15 cellular contexts compared by ENCODE assay signal in genomic region chr6:31877651-31878161, GRCh38. TPM values are rescaled to one million over a fixed set of nuclear protein-coding genes. Genes with fewer than 3 reads are reported as not detected.
DNase-seq lines count a peak whose midpoint lies in the region; ATAC-seq, FAIRE-seq and TF ChIP-seq lines count a peak whose summit lies in the region.
"Had no signal": no experiment of that assay in that cellular context is flagged by ENCODE, and none has a peak within 500 bp of the region (broad histone marks: within the 10 kb centered on the region; RNA-seq: fewer than 3 reads in every experiment).

No MANE protein-coding gene starts in this region.

- peaks cover 4% of the 10 kb centered on the region for H3K4me1 Mint-ChIP-seq in endothelial cell (ENCODE audit: unreplicated experiment)

- no peaks in the 10 kb centered on the region for H3K9me3 ChIP-seq in right atrium auricular region
- H3K9me3 ChIP-seq in mucosa of descending colon = no peaks in the 10 kb centered on the region
- no peaks in the 10 kb centered on the region for H3K9me3 ChIP-seq in upper lobe of right lung
- H3K9me3 ChIP-seq in tibial artery = no peaks in the 10 kb centered on the region

- TF ChIP-seq CTCF in right atrium auricular region (IDR thresholded peaks at IDR 0.05) (no peak), VCaP (conservative IDR thresholded peaks at IDR 0.05) (no peak), mucosa of descending colon (IDR thresholded peaks at IDR 0.05) (no peak), upper lobe of right lung (IDR thresholded peaks at IDR 0.05) (no peak), endothelial cell (IDR thresholded peaks at IDR 0.05; ENCODE audit: unreplicated experiment) (no peak), tibial artery (IDR thresholded peaks at IDR 0.05) (no peak)

- peaks cover 6% of the 10 kb centered on the region for H3K27me3 Mint-ChIP-seq in endothelial cell (ENCODE audit: unreplicated experiment)
- H3K27me3 Mint-ChIP-seq: activated CD8-positive, alpha-beta T cell treated with anti-CD3 and anti-CD28 coated beads for 36 hours; naive thymus-derived CD4-positive, alpha-beta T cell had no signal

- H3K4me1 ChIP-seq in right atrium auricular region = no peaks in the 10 kb centered on the region
- peaks cover 32% of the 10 kb centered on the region for H3K4me1 ChIP-seq in mucosa of descending colon (ENCODE audit: low read depth)
- no peaks in the 10 kb centered on the region for H3K4me1 ChIP-seq in upper lobe of right lung
- no peaks in the 10 kb centered on the region for H3K4me1 ChIP-seq in tibial artery

- H3K36me3 Mint-ChIP-seq in endothelial cell (ENCODE audit: low read depth, unreplicated experiment) = peaks cover 8% of the 10 kb centered on the region

- peak; percentile 20 for DNase-seq in Right ventricle myocardium inferior (ENCODE audit: missing footprints)
- DNase-seq in right atrium auricular region (ENCODE audit: low spot score) = no peak
- DNase-seq in mucosa of descending colon = peak; percentile 91 to 93 (median 92)
- DNase-seq in upper lobe of right lung = peak; percentile 80
- no peak for DNase-seq in urothelium cell line (ENCODE audit: low spot score)
- DNase-seq in endothelial cell (ENCODE audit: low spot score) = no peak
- DNase-seq in tibial artery = no peak
- DNase-seq: activated CD8-positive, alpha-beta T cell treated with anti-CD3 and anti-CD28 coated beads for 36 hours; activated naive CD4-positive, alpha-beta T cell treated with anti-CD3 and anti-CD28 coated beads, Interleukin-2, amount 10 ng/mL, durations not matched to agents 7 days and 5 days; KBM-7; naive thymus-derived CD4-positive, alpha-beta T cell; NCI-H1930; stimulated activated CD4-positive, alpha-beta T cell treated with anti-CD3 and anti-CD28 coated beads, Interleukin-15, amount 100 ng/mL, for 24 hours had no signal

- H3K36me3 ChIP-seq in right atrium auricular region = peaks cover 30% of the 10 kb centered on the region
- peaks cover 8% of the 10 kb centered on the region for H3K36me3 ChIP-seq in mucosa of descending colon (ENCODE audit: low read depth)
- peaks cover 30% of the 10 kb centered on the region for H3K36me3 ChIP-seq in upper lobe of right lung
- H3K36me3 ChIP-seq in tibial artery = peaks cover 28 to 33% (median 31%) of the 10 kb centered on the region in 3 donors

- H3K27me3 ChIP-seq in right atrium auricular region (no peaks in the 10 kb centered on the region), upper lobe of right lung (no peaks in the 10 kb centered on the region), tibial artery (no peaks in the 10 kb centered on the region)

- H3K4me3 Mint-ChIP-seq in endothelial cell (ENCODE audit: unreplicated experiment) = no peak overlapping the region
- H3K4me3 Mint-ChIP-seq: activated CD8-positive, alpha-beta T cell treated with anti-CD3 and anti-CD28 coated beads for 36 hours; activated naive CD4-positive, alpha-beta T cell treated with anti-CD3 and anti-CD28 coated beads, Interleukin-2, amount 10 ng/mL, durations not matched to agents 7 days and 5 days; naive thymus-derived CD4-positive, alpha-beta T cell had no signal

- intact Hi-C loops in Right ventricle myocardium inferior (cut with DNase I) (no loop called here), mucosa of descending colon (cut with DNase I, micrococcal nuclease) (no loop called here), upper lobe of right lung (cut with DNase I) (no loop called here), tibial artery (cut with DNase I; ENCODE audit: low total_unique reads) (no loop called here)

- FAIRE-seq in urothelium cell line (lab: Jason Lieb, UNC) = no peak
- FAIRE-seq: colon had no signal

- no peaks in the 10 kb centered on the region for H3K9me3 Mint-ChIP-seq in endothelial cell (ENCODE audit: unreplicated experiment)
- H3K9me3 Mint-ChIP-seq: activated CD8-positive, alpha-beta T cell treated with anti-CD3 and anti-CD28 coated beads for 36 hours; activated naive CD4-positive, alpha-beta T cell treated with anti-CD3 and anti-CD28 coated beads, Interleukin-2, amount 10 ng/mL, durations not matched to agents 7 days and 5 days; naive thymus-derived CD4-positive, alpha-beta T cell had no signal

- no peak for ATAC-seq in Right ventricle myocardium inferior
- ATAC-seq in mucosa of descending colon = peak; percentile 87
- peak; percentile 84 for ATAC-seq in upper lobe of right lung
- ATAC-seq: activated CD8-positive, alpha-beta T cell treated with anti-CD3 and anti-CD28 coated beads for 36 hours; naive thymus-derived CD4-positive, alpha-beta T cell had no signal

- H3K27ac ChIP-seq in right atrium auricular region (no peak overlapping the region), VCaP (peak overlapping the region; percentile 99), upper lobe of right lung (peak overlapping the region; percentile 26), tibial artery (no peak overlapping the region)

- H3K27ac Mint-ChIP-seq in endothelial cell (ENCODE audit: unreplicated experiment) = no peak overlapping the region
- H3K27ac Mint-ChIP-seq: activated CD8-positive, alpha-beta T cell treated with anti-CD3 and anti-CD28 coated beads for 36 hours had no signal

- no peak overlapping the region for H3K4me3 ChIP-seq in right atrium auricular region
- peak overlapping the region; percentile 42 for H3K4me3 ChIP-seq in mucosa of descending colon
- H3K4me3 ChIP-seq in upper lobe of right lung = peak overlapping the region; percentile 39
- no peak overlapping the region for H3K4me3 ChIP-seq in tibial artery

RNA-seq across cellular contexts. Expression of gene SLC44A4, which starts 1.1 kb away (rescaled TPM):
- total RNA-seq in Right ventricle myocardium inferior = not detected
- not detected for total RNA-seq in right atrium auricular region
- total RNA-seq in mucosa of descending colon = 100 to 1,000 TPM; 332 to 795 (median 740) TPM
- 23.1 TPM for total RNA-seq in upper lobe of right lung
- total RNA-seq in endothelial cell (ENCODE audit: unreplicated experiment) = 1.6 TPM
- total RNA-seq: activated CD8-positive, alpha-beta T cell treated with anti-CD3 and anti-CD28 coated beads for 36 hours; naive thymus-derived CD4-positive, alpha-beta T cell had no signal

RNA-seq across cellular contexts. Expression of gene NEU1, which starts 15.1 kb away (rescaled TPM):
- 25.6 TPM for total RNA-seq in Right ventricle myocardium inferior
- 10 to 100 TPM; 28.0 to 37.7 TPM for total RNA-seq in right atrium auricular region
- total RNA-seq in mucosa of descending colon = 10 to 100 TPM; 44.0 to 65.7 (median 45.0) TPM
- 81.0 TPM for total RNA-seq in upper lobe of right lung
- total RNA-seq in endothelial cell (ENCODE audit: unreplicated experiment) = 31.9 TPM

RNA-seq across cellular contexts. Expression of gene EHMT2, which starts 19.8 kb away (rescaled TPM):
- 16.8 TPM for total RNA-seq in Right ventricle myocardium inferior
- 10 to 100 TPM; 10.5 to 19.1 TPM for total RNA-seq in right atrium auricular region
- 10 to 100 TPM; 29.6 to 50.1 (median 36.4) TPM for total RNA-seq in mucosa of descending colon
- total RNA-seq in upper lobe of right lung = 36.0 TPM
- 53.4 TPM for total RNA-seq in endothelial cell (ENCODE audit: unreplicated experiment)

RNA-seq across cellular contexts. Expression of gene ZBTB12, which starts 24.2 kb away (rescaled TPM):
- 3.2 TPM for total RNA-seq in Right ventricle myocardium inferior
- under 1 TPM; 0.47 to 0.52 TPM for total RNA-seq in right atrium auricular region
- total RNA-seq in mucosa of descending colon = 1 to 10 TPM; 2.3 to 6.2 (median 3.4) TPM
- total RNA-seq in upper lobe of right lung = 3.5 TPM
- total RNA-seq in endothelial cell (ENCODE audit: unreplicated experiment) = 9.0 TPM

RNA-seq across cellular contexts. Expression of gene C2, which starts 49.8 kb away (rescaled TPM):
- 8.9 TPM for total RNA-seq in Right ventricle myocardium inferior
- total RNA-seq in right atrium auricular region = 10 to 100 TPM in 1 of 2 donors, 1 to 10 TPM in 1; 3.5 to 19.9 TPM
- 10 to 100 TPM in 2 of 3 donors, 1 to 10 TPM in 1; 5.5 to 33.7 (median 17.9) TPM for total RNA-seq in mucosa of descending colon
- 282 TPM for total RNA-seq in upper lobe of right lung
- 0.82 TPM for total RNA-seq in endothelial cell (ENCODE audit: unreplicated experiment)

Comparison
In these comparisons a context has a peak if more than half of its experiments do, and no peak if none do; other contexts are left out.
1. DNase-seq: peak in Right ventricle myocardium inferior (single experiment), mucosa of descending colon (3 of 3) and upper lobe of right lung (single experiment); none in right atrium auricular region (single experiment), urothelium cell line (single experiment), endothelial cell (single experiment) and tibial artery (0 of 2).
2. H3K27ac ChIP-seq: peak in VCaP (single experiment) and upper lobe of right lung (single experiment); none in right atrium auricular region (0 of 2) and tibial artery (0 of 2).
3. H3K4me3 ChIP-seq: peak in mucosa of descending colon (single experiment) and upper lobe of right lung (single experiment); none in right atrium auricular region (0 of 2) and tibial artery (0 of 2).
4. RNA of gene SLC44A4, which starts 1.1 kb away (total RNA-seq): 332 to 795 TPM in mucosa of descending colon; 23.1 TPM in upper lobe of right lung (single experiment), 1.6 TPM in endothelial cell (single experiment), not detected in right atrium auricular region and not detected in Right ventricle myocardium inferior (single experiment); every median in the first group is over 10 times any median in the second.